In the genomic region with DNA sequence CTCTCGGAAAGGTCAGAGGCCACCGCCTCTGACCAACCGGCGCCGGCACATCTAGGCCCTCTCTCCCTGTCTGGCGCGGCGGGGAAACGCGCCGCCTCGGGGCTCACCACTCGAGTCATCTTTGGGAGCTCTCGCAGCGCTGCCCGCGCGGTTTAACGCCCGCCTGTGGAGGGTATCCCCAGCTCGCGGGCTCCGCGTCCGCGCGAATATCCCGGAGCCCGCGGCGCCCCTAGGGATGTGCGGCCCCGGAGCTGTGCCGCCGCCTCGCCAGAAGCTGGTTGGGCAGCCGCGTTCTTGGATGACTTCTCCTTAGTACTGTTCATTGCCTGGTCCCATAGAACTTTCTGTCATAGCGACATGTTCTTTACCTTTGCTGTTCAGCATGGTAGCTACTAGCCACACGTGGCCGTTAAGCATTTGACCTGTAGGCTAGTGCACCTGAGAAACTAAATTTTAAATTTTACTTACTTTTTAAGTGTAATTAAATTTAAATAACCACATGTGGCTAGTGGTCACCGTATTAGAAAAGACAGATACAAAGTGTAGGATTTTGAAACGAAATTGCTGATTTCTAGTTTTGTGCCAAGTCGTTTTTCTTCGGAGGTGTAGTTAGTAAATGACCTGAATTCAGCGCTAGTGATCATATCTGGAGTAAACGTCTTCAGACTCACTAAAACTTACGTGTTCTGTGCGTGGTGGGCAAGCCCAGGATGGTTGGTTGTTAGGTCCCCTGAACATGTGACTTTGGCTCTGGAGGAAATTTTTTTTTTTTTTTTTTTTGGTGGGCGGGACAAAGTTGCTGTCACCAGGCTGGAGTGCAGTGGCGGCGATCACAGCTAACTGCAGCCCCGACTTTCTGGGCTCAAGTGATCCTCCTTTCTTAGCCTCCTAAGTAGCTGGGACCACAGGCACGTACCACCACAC, we compare ENCODE assay signal across 8 cellular contexts. TPM values are rescaled to one million over a fixed set of nuclear protein-coding genes. Genes with fewer than 3 reads are reported as not detected.
DNase-seq lines count a peak whose midpoint lies in the region; ATAC-seq and TF ChIP-seq lines count a peak whose summit lies in the region.

No MANE protein-coding gene starts in this region.

- H3K27me3 Mint-ChIP-seq in brain, result peaks cover 7% of the 10 kb centered on the region

- peak; percentile 26 for ATAC-seq in GM21360 (IDR thresholded peaks at IDR 0.05; ENCODE audit: unreplicated experiment)
- no peak for ATAC-seq in HG02763 (IDR thresholded peaks at IDR 0.05; ENCODE audit: unreplicated experiment)

- H3K4me1 Mint-ChIP-seq in brain, result peaks cover 38% of the 10 kb centered on the region

- peak overlapping the region; percentile 92 to 99 (median 94) for H3K4me3 Mint-ChIP-seq in brain

- H3K27ac Mint-ChIP-seq in brain, result peak overlapping the region; percentile 59 to 93 (median 88)

- peak; percentile 57 for DNase-seq in COLO668 (lab: John Stamatoyannopoulos, UW; ENCODE audit: unreplicated experiment)
- peak; percentile 70 for DNase-seq in HuH-7.5 (ENCODE audit: low spot score)
- DNase-seq in T-helper 2 cell, result peak; percentile 23 to 89 (median 59)
- DNase-seq in inferior parietal cortex (ENCODE audit: extremely low spot score), result peak; percentile 22
- peak; percentile 43 to 58 for DNase-seq in stimulated activated CD4-positive, alpha-beta T cell treated with anti-CD3 and anti-CD28 coated beads, Interleukin-15, amount 100 ng/mL, for 48 hours (ENCODE audit: low read depth in 2 of 2)

- H3K9me3 Mint-ChIP-seq in brain, result no peaks in the 10 kb centered on the region

- H3K36me3 Mint-ChIP-seq in brain, result peaks cover 15% of the 10 kb centered on the region

- no peak for TF ChIP-seq CTCF in brain (conservative IDR thresholded peaks at IDR 0.05)

RNA-seq across cellular contexts. Expression of a gene that starts 0.8 kb away (rescaled TPM):
- polyA plus RNA-seq in brain (ENCODE audit: insufficient read depth, low read depth, low replicate concordance), result 29.7 TPM

RNA-seq across cellular contexts. Expression of a gene that starts 20.8 kb away (rescaled TPM):
- 11.0 TPM for polyA plus RNA-seq in brain (ENCODE audit: insufficient read depth, low read depth, low replicate concordance)
